In the genomic region with DNA sequence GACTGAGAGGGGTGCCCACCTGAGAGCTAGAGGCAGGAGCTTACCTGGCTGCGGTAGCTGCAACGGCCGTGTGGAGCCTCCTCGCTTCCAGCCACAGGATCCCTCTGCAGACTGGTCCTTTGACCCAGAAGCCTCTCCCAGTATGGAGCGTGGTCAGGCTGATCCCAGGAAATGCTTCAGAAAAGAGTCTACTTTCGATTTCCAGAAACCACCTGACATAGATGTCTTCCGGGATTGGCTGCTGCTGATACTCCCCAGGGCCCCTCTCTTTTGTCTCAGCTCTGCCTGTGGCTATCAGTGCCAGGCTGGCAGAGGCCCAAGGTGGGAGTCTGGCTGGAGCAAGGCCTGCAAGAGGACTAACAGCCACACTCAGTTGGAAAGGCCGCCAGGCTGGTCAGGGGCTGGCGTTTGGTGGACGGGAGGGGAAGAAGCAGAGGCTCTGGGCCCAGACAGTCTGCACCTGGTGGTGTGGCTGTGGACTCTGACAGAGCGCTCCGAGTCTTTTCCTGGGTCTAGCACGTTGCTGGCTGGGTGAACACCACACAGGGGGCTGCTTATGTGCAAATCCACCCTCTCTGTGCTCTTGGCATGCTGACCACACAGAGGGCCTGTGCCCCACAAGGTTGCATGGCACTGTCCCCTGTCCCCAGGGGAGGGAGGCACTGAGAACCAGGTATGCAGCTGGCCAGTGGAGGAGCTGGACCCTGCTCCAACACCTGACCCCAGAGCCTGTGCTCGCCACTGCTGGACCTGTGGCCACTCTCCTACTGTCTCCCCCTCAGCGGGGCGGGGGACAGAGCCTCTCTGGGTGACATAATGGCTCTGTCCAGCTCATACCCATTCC, we compare ENCODE assay signal across 8 cellular contexts. TPM values are rescaled to one million over a fixed set of nuclear protein-coding genes. Genes with fewer than 3 reads are reported as not detected.
A peak's percentile ranks its signal among the peaks of the same experiment; 100 is the strongest.
DNase-seq lines count a peak whose midpoint lies in the region; ATAC-seq, FAIRE-seq and TF ChIP-seq lines count a peak whose summit lies in the region.

A gene with protein sequence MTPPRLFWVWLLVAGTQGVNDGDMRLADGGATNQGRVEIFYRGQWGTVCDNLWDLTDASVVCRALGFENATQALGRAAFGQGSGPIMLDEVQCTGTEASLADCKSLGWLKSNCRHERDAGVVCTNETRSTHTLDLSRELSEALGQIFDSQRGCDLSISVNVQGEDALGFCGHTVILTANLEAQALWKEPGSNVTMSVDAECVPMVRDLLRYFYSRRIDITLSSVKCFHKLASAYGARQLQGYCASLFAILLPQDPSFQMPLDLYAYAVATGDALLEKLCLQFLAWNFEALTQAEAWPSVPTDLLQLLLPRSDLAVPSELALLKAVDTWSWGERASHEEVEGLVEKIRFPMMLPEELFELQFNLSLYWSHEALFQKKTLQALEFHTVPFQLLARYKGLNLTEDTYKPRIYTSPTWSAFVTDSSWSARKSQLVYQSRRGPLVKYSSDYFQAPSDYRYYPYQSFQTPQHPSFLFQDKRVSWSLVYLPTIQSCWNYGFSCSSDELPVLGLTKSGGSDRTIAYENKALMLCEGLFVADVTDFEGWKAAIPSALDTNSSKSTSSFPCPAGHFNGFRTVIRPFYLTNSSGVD (minus strand): TSS at position 144 of the 844 bp plus-strand sequence. CDS start 2,732 bp downstream, outside the sequence.

- no peaks in the 10 kb centered on the region for H3K9me3 ChIP-seq in A549
- H3K9me3 ChIP-seq in PC-3 (ENCODE audit: low read length), result no peaks in the 10 kb centered on the region

- CTCF ChIA-PET in A549 (lab: Yijun Ruan, JAX) (interaction anchor here (0.8 to 10.5 kb wide), 6 partner anchors 8 to 803 kb away, joined by 3 to 169 read pairs (median 38); no protein-coding TSS in a partner anchor), PC-3 (lab: Charles Lee) (interaction anchor here (0.6 kb wide), 1 partner anchor 66 kb away, joined by 3 read pairs; no protein-coding TSS in a partner anchor)

- no peaks in the 10 kb centered on the region for H3K36me3 ChIP-seq in PC-3 (ENCODE audit: low read depth, low read length)

- no peaks in the 10 kb centered on the region for H3K9me2 ChIP-seq in PC-3 (replicated peaks; ENCODE audit: low read length)

- TF ChIP-seq POLR2A in A549 (IDR thresholded peaks at IDR 0.05; ENCODE audit: low read length), result no peak

- H3F3A ChIP-seq in PC-3 (ENCODE audit: low read length, unreplicated experiment), result no peaks in the 10 kb centered on the region

- H2AFZ ChIP-seq in PC-3 (ENCODE audit: low read length), result peak within 1 kb of the TSS; percentile 63

- H3K9ac ChIP-seq in PC-3 (ENCODE audit: low read length), result peak within 1 kb of the TSS; percentile 27; the same call in 1 of the 2 replicates

- H3K27ac ChIP-seq in A549, result peak within 1 kb of the TSS; percentile 59 to 82
- no peak within 1 kb of the TSS for H3K27ac ChIP-seq in PC-3 (ENCODE audit: low read length)

- POLR2A ChIA-PET in A549 (lab: Yijun Ruan, JAX), result no interaction called here
- POLR2A ChIA-PET in PC-3 (lab: Charles Lee; ENCODE audit: unreplicated experiment), result no interaction called here

- TF ChIP-seq RAD21 in A549 (conservative IDR thresholded peaks at IDR 0.05 in 1 of 2, IDR thresholded peaks at IDR 0.05 in 1 of 2), result no peak

- 73% methylated on average over 16 of the region's 16 CpGs for WGBS in A549 (ENCODE audit: missing lambda C conversion rate)

- FAIRE-seq in A549 (lab: Jason Lieb, UNC), result no peak

- no peaks in the 10 kb centered on the region for H3K27me3 ChIP-seq in PC-3 (ENCODE audit: low read length)

- ATAC-seq in A549, result peak; percentile 44 to 73
- ATAC-seq in PC-3, result peak; percentile 61
- ATAC-seq in HG03457 (IDR thresholded peaks at IDR 0.05; ENCODE audit: unreplicated experiment), result no peak

- DNase-seq in A549 (ENCODE audit: low read depth in 1 of 2, low spot score in 1 of 2), result peak; percentile 45 to 85
- peak; percentile 77 for DNase-seq in HCEC 1CT
- peak; percentile 54 for DNase-seq in PC-3
- peak in 53 of 58 donors; percentile 23 to 91 (median 68) for DNase-seq in anterior cingulate cortex (lab: John Stamatoyannopoulos, UW)
- peak; percentile 85 for DNase-seq in cardiac septum (ENCODE audit: low spot score)
- peak; percentile 93 for DNase-seq in pons (ENCODE audit: low spot score)
- DNase-seq in T-helper 9 cell, result no peak

- intact Hi-C loops in PC-3 (cut with micrococcal nuclease) (no loop called here), cardiac septum (cut with DNase I) (no loop called here)

- peak within 1 kb of the TSS; percentile 25 for H3K4me3 ChIP-seq in A549
- peak within 1 kb of the TSS; percentile 38; the same call in 1 of the 2 replicates for H3K4me3 ChIP-seq in PC-3 (ENCODE audit: low read length)

- peaks cover 12% of the 10 kb centered on the region; the same call in 1 of the 2 replicates for H3K79me2 ChIP-seq in PC-3 (ENCODE audit: low read length)

- BruUV-seq in PC-3 (replicated peaks; lab: Mats Ljungman, UMichigan), result no TSS peak

- no peaks in the 10 kb centered on the region for H4K20me1 ChIP-seq in PC-3 (ENCODE audit: low read length)

- H3K4me2 ChIP-seq in A549 (peak within 1 kb of the TSS; percentile 68), PC-3 (ENCODE audit: low read length) (peak within 1 kb of the TSS; percentile 49)

- no peak for TF ChIP-seq EP300 in A549 (IDR thresholded peaks at IDR 0.05)

- no peak for TF ChIP-seq CTCF in A549 (IDR thresholded peaks at IDR 0.05)
- no peak for TF ChIP-seq CTCF in PC-3 (conservative IDR thresholded peaks at IDR 0.05; ENCODE audit: low read depth, low read length)

- H3K4me1 ChIP-seq in A549 (peaks cover 15% of the 10 kb centered on the region; the same call in 2 of the 3 replicates), PC-3 (ENCODE audit: insufficient read depth, low read length) (peaks cover 22% of the 10 kb centered on the region)

TF ChIP-seq in A549, 52 proteins besides CTCF, POLR2A, EP300 and RAD21:
- TF ChIP-seq JUNB (IDR thresholded peaks at IDR 0.05), result no peak
- no peak for TF ChIP-seq POLR2AphosphoS2 (conservative IDR thresholded peaks at IDR 0.05; ENCODE audit: low read length)
- TF ChIP-seq SMC3 (IDR thresholded peaks at IDR 0.05), result no peak
- no peak for TF ChIP-seq NFE2L2 (conservative IDR thresholded peaks at IDR 0.05; ENCODE audit: low read length)
- TF ChIP-seq RCOR1 (IDR thresholded peaks at IDR 0.05; ENCODE audit: low read depth, low read length), result no peak
- TF ChIP-seq, protein P1, sequence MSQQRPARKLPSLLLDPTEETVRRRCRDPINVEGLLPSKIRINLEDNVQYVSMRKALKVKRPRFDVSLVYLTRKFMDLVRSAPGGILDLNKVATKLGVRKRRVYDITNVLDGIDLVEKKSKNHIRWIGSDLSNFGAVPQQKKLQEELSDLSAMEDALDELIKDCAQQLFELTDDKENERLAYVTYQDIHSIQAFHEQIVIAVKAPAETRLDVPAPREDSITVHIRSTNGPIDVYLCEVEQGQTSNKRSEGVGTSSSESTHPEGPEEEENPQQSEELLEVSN (IDR thresholded peaks at IDR 0.05; ENCODE audit: borderline replicate concordance, low read depth), result no peak
- TF ChIP-seq, protein P2, sequence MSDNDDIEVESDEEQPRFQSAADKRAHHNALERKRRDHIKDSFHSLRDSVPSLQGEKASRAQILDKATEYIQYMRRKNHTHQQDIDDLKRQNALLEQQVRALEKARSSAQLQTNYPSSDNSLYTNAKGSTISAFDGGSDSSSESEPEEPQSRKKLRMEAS (IDR thresholded peaks at IDR 0.05), result 0 out of 2 replicates have a peak, but pooled peaks have one; percentile 23
- TF ChIP-seq CHD2 (IDR thresholded peaks at IDR 0.05; ENCODE audit: low read length, partially characterized antibody), result no peak
- TF ChIP-seq HOXA7 (CRISPR knock-in tag; IDR thresholded peaks at IDR 0.05), result no peak
- no peak for TF ChIP-seq BHLHE40 (IDR thresholded peaks at IDR 0.05; ENCODE audit: low read depth, low read length)
- no peak for TF ChIP-seq EHF (CRISPR knock-in tag; IDR thresholded peaks at IDR 0.05)
- TF ChIP-seq MAZ (IDR thresholded peaks at IDR 0.05; ENCODE audit: borderline replicate concordance, low read depth, low read length), result no peak
- TF ChIP-seq, protein P3, sequence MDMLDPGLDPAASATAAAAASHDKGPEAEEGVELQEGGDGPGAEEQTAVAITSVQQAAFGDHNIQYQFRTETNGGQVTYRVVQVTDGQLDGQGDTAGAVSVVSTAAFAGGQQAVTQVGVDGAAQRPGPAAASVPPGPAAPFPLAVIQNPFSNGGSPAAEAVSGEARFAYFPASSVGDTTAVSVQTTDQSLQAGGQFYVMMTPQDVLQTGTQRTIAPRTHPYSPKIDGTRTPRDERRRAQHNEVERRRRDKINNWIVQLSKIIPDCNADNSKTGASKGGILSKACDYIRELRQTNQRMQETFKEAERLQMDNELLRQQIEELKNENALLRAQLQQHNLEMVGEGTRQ (IDR thresholded peaks at IDR 0.05), result peak; percentile 3; the same call in 1 of the 2 replicates

RNA-seq across cellular contexts. Expression of the gene that starts here (rescaled TPM):
- 28.3 and 32.3 TPM in 2 replicates for polyA plus RNA-seq in A549 (2011; rRNA removed)
- polyA plus RNA-seq in A549 (2012; cell fraction: cytosol; rRNA removed), result 21.3 and 28.5 TPM in 2 replicates
- polyA plus RNA-seq in A549 (2012; cell fraction: nucleus; rRNA removed), result 104 and 148 TPM in 2 replicates
- polyA plus RNA-seq in A549 (2017; fragmentation: RNase III; extraction: RNeasy Plus Mini Kit Qiagen cat#74134 plus additional on column Dnase treatment), result 59.5 to 66.1 TPM (median 60.0 TPM) in 3 replicates
- 34.3 and 41.5 TPM in 2 replicates for polyA minus RNA-seq in A549 (2011; rRNA and poly(A)+ RNA removed)
- total RNA-seq in PC-3 (2014; rRNA removed), result 72.4 and 121 TPM in 2 replicates
- total RNA-seq in cardiac septum, result 312 TPM
